In the genomic region with DNA sequence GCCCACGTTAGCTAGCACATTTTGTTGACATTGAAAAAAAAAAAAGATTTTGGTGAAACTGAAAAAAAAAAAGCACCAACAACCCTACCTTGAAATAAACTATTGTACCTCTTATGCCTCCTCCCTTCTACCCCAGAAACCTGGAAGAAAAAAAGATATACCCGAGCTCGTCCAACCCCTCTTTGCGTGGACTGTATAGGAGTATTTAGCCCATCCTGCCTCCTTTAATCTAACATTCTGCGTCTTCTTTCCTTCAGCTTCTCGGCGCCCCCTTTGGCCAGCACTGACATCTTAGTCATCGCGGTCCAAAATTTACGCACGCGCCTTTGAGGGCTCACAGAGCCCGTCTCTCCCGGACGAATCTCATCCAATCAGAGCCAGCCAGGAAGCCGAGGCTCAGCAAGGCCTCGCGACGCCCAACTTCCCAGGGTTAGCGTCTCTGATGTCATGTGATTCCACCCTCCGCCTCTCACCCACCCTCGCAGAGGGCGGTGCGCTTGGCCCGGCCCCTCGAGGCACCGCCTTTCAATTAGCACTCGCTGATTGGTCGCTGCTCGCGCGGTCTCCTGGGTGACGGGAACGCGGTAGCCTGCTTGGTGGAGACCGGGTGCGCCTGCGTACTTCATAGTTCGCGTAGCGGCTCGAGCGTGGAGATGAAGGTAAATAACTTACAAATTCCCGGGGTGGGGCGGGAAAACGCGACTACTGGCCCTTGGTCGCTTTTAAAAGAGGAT, we compare ENCODE assay signal across 8 cellular contexts.
DNase-seq lines count a peak whose midpoint lies in the region; ATAC-seq, FAIRE-seq and TF ChIP-seq lines count a peak whose summit lies in the region.

A gene (plus strand): TSS at position 625 of the 734 bp plus-strand sequence. CDS start 29 bp downstream, at position 654.

- FAIRE-seq in islet of Langerhans (lab: Jason Lieb, UNC) = peak; percentile 95

- peak; percentile 61 for TF ChIP-seq CTCF in AG09319 (IDR thresholded peaks at IDR 0.05; ENCODE audit: low read depth, low read length)

- DNase-seq in AG09319 (ENCODE audit: extremely low read depth, low read depth) = peak; percentile 98
- peak; percentile 97 for DNase-seq in NCI-H345 (lab: John Stamatoyannopoulos, UW)
- DNase-seq in activated CD4-positive, CD25-positive, alpha-beta regulatory T cell (lab: John Stamatoyannopoulos, UW) = peak; percentile 95 to 98 (median 96)
- peak; percentile 100 for DNase-seq in cerebellar cortex (ENCODE audit: low spot score)
- DNase-seq in stimulated activated CD4-positive, alpha-beta T cell treated with anti-CD3 and anti-CD28 coated beads, Interleukin-12 subunit alpha, Interleukin-12 subunit beta, amount 100 ng/mL, for 4 hours = peak; percentile 97

- in situ Hi-C loops in GM18951 (cut with MboI; ENCODE audit: low sequenced_read_pairs, unreplicated experiment) = no loop called here

- peak; percentile 99 for ATAC-seq in HG03196 (IDR thresholded peaks at IDR 0.05; ENCODE audit: unreplicated experiment)

- TF ChIP-seq POLR2A in GM18951 (IDR thresholded peaks at IDR 0.05; ENCODE audit: extremely low read depth, insufficient read depth, insufficient read length) = peak; percentile 48

Comparison
In these comparisons a context has a peak if more than half of its experiments do, and no peak if none do; other contexts are left out.
1. Peak in every context shown above with its lines: DNase-seq and ATAC-seq.